ENCODE assay signal across 19 cellular contexts in genomic region chr20:50068041-50068651, GRCh38.
"Had no signal": no experiment of that assay in that cellular context is flagged by ENCODE, and none has a peak within 500 bp of the region (broad histone marks: within the 10 kb centered on the region; RNA-seq: fewer than 3 reads in every experiment).

No MANE protein-coding gene starts in this region.

- H3K36me3 Mint-ChIP-seq: natural killer cell treated with Interleukin-12 subunit alpha and Interleukin-12 subunit beta and Interleukin-15 and Interleukin-18, amount 100 ng/mL, for 72 hours had no signal

- H3K27me3 Mint-ChIP-seq: activated T-cell treated with anti-CD3 and anti-CD28 coated beads, Interleukin-2, amount 50 U/mL, for 24 hours had no signal

- H3K9me3 Mint-ChIP-seq: activated CD4-positive, alpha-beta T cell treated with anti-CD3 and anti-CD28 coated beads, Interleukin-2, amount 10 ng/mL, durations not matched to agents 7 days and 5 days; activated naive CD4-positive, alpha-beta T cell treated with anti-CD3 and anti-CD28 coated beads for 36 hours; activated T-cell treated with anti-CD3 and anti-CD28 coated beads, Interleukin-2, amount 50 U/mL, for 24 hours; endodermal cell; natural killer cell treated with Interleukin-12 subunit alpha and Interleukin-12 subunit beta and Interleukin-15 and Interleukin-18, amount 100 ng/mL, for 72 hours had no signal

- H3K27ac ChIP-seq: body of pancreas, epithelial cell of prostate, hepatocyte, prostate gland, right atrium auricular region, tibial artery, uterus had no signal

- H3K4me2 ChIP-seq: hepatocyte had no signal

- ATAC-seq: activated CD4-positive, CD25-positive, alpha-beta regulatory T cell treated with anti-CD3 and anti-CD28 coated beads, Interleukin-2, amount 50 U/mL, for 24 hours; activated CD8-positive, alpha-beta T cell treated with anti-CD3 and anti-CD28 coated beads, Interleukin-2, amount 10 ng/mL, durations not matched to agents 7 days and 5 days; body of pancreas; natural killer cell treated with Interleukin-12 subunit alpha and Interleukin-12 subunit beta and Interleukin-15 and Interleukin-18, amount 100 ng/mL, for 72 hours; stimulated activated naive CD8-positive, alpha-beta T cell treated with anti-CD3 and anti-CD28 coated beads, Interleukin-15, Interleukin-2, amounts not matched to agents 100 U/mL and 50 U/mL, for 24 hours had no signal

- H3K27me3 ChIP-seq: body of pancreas, hepatocyte, right atrium auricular region, uterus had no signal

- DNase-seq: activated CD4-positive, alpha-beta T cell treated with anti-CD3 and anti-CD28 coated beads, Interleukin-2, amount 10 ng/mL, durations not matched to agents 7 days and 5 days; activated CD8-positive, alpha-beta T cell treated with anti-CD3 and anti-CD28 coated beads, Interleukin-2, amount 10 ng/mL, durations not matched to agents 7 days and 5 days; activated naive CD4-positive, alpha-beta T cell treated with anti-CD3 and anti-CD28 coated beads for 36 hours; activated T-cell treated with anti-CD3 and anti-CD28 coated beads, Interleukin-2, amount 50 U/mL, for 24 hours; body of pancreas; endodermal cell; foreskin fibroblast; stimulated activated CD4-positive, alpha-beta T cell treated with anti-CD3 and anti-CD28 coated beads, Interleukin-2, amount 100 ng/mL, for 24 hours; stimulated activated naive CD8-positive, alpha-beta T cell treated with anti-CD3 and anti-CD28 coated beads, Interleukin-15, Interleukin-2, amounts not matched to agents 100 U/mL and 50 U/mL, for 24 hours; substantia nigra; T1000; tibial artery; uterus had no signal

- H3K4me3 Mint-ChIP-seq: activated CD4-positive, alpha-beta T cell treated with anti-CD3 and anti-CD28 coated beads, Interleukin-2, amount 10 ng/mL, durations not matched to agents 7 days and 5 days; activated CD8-positive, alpha-beta T cell treated with anti-CD3 and anti-CD28 coated beads, Interleukin-2, amount 10 ng/mL, durations not matched to agents 7 days and 5 days; activated naive CD4-positive, alpha-beta T cell treated with anti-CD3 and anti-CD28 coated beads for 36 hours; activated T-cell treated with anti-CD3 and anti-CD28 coated beads, Interleukin-2, amount 50 U/mL, for 24 hours; endodermal cell; natural killer cell treated with Interleukin-12 subunit alpha and Interleukin-12 subunit beta and Interleukin-15 and Interleukin-18, amount 100 ng/mL, for 72 hours had no signal

- H3K36me3 ChIP-seq: prostate gland, right atrium auricular region, tibial artery, uterus had no signal

- H3K27ac Mint-ChIP-seq: activated CD4-positive, alpha-beta T cell treated with anti-CD3 and anti-CD28 coated beads, Interleukin-2, amount 10 ng/mL, durations not matched to agents 7 days and 5 days; activated CD8-positive, alpha-beta T cell treated with anti-CD3 and anti-CD28 coated beads, Interleukin-2, amount 10 ng/mL, durations not matched to agents 7 days and 5 days; activated naive CD4-positive, alpha-beta T cell treated with anti-CD3 and anti-CD28 coated beads for 36 hours; activated T-cell treated with anti-CD3 and anti-CD28 coated beads, Interleukin-2, amount 50 U/mL, for 24 hours; endodermal cell; natural killer cell treated with Interleukin-12 subunit alpha and Interleukin-12 subunit beta and Interleukin-15 and Interleukin-18, amount 100 ng/mL, for 72 hours had no signal

- H3K9me3 ChIP-seq: body of pancreas, prostate gland, right atrium auricular region, tibial artery, uterus had no signal

- H3K4me3 ChIP-seq: body of pancreas, hepatocyte, prostate gland, right atrium auricular region, tibial artery, uterus had no signal

- H2AFZ ChIP-seq: hepatocyte had no signal

- H3K4me1 ChIP-seq: prostate gland, uterus had no signal
